In the genomic region with DNA sequence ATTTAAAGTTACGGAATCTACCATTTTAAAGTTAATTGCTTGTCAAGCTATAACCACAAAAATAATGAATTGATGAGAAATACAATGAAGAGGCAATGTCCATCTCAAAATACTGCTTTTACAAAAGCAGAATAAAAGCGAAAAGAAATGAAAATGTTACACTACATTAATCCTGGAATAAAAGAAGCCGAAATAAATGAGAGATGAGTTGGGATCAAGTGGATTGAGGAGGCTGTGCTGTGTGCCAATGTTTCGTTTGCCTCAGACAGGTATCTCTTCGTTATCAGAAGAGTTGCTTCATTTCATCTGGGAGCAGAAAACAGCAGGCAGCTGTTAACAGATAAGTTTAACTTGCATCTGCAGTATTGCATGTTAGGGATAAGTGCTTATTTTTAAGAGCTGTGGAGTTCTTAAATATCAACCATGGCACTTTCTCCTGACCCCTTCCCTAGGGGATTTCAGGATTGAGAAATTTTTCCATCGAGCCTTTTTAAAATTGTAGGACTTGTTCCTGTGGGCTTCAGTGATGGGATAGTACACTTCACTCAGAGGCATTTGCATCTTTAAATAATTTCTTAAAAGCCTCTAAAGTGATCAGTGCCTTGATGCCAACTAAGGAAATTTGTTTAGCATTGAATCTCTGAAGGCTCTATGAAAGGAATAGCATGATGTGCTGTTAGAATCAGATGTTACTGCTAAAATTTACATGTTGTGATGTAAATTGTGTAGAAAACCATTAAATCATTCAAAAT, we compare ENCODE assay signal across 8 cellular contexts. TPM values are rescaled to one million over a fixed set of nuclear protein-coding genes. Genes with fewer than 3 reads are reported as not detected.
DNase-seq lines count a peak whose midpoint lies in the region; ATAC-seq, FAIRE-seq and TF ChIP-seq lines count a peak whose summit lies in the region.

No MANE protein-coding gene starts in this region.

- H4K20me1 ChIP-seq in smooth muscle cell (ENCODE audit: low read depth), result peaks cover 90% of the 10 kb centered on the region

- H3K27me3 Mint-ChIP-seq in activated T-helper 2 cell treated with anti-CD3 and anti-CD28 coated beads, Interferon-gamma antibody, Interleukin-2, Interleukin-4, amounts not matched to agents 10 μg/mL and 5 μg/mL and 100 μg/mL, durations not matched to agents 14 hours and 24 hours and 36 hours (ENCODE audit: low read depth), result no peaks in the 10 kb centered on the region

- no peak overlapping the region for H3K4me3 Mint-ChIP-seq in activated T-helper 2 cell treated with anti-CD3 and anti-CD28 coated beads, Interferon-gamma antibody, Interleukin-2, Interleukin-4, amounts not matched to agents 10 μg/mL and 5 μg/mL and 100 μg/mL, durations not matched to agents 14 hours and 24 hours and 36 hours (ENCODE audit: low read depth)

- H3K9me3 Mint-ChIP-seq in activated T-helper 2 cell treated with anti-CD3 and anti-CD28 coated beads, Interferon-gamma antibody, Interleukin-2, Interleukin-4, amounts not matched to agents 10 μg/mL and 5 μg/mL and 100 μg/mL, durations not matched to agents 14 hours and 24 hours and 36 hours, result no peaks in the 10 kb centered on the region

- H3K4me2 ChIP-seq in smooth muscle cell, result peak overlapping the region; percentile 94

- no peak for FAIRE-seq in H54 (lab: Jason Lieb, UNC)

- no peaks in the 10 kb centered on the region for H3K27me3 ChIP-seq in RWPE2 (ENCODE audit: insufficient read depth, poor library complexity, severe bottlenecking)
- no peaks in the 10 kb centered on the region for H3K27me3 ChIP-seq in smooth muscle cell (ENCODE audit: low read depth)

- intact Hi-C loops in activated T-helper 2 cell treated with anti-CD3 and anti-CD28 coated beads, Interferon-gamma antibody, Interleukin-2, Interleukin-4, amounts not matched to agents 10 μg/mL and 5 μg/mL and 100 μg/mL, durations not matched to agents 14 hours and 24 hours and 36 hours (cut with micrococcal nuclease), result no loop called here

- H3K4me3 ChIP-seq in RWPE2 (ENCODE audit: severe bottlenecking), result peak overlapping the region; percentile 70
- peak overlapping the region; percentile 80 for H3K4me3 ChIP-seq in smooth muscle cell

- H3K9me3 ChIP-seq in RWPE2 (ENCODE audit: severe bottlenecking) (no peaks in the 10 kb centered on the region), smooth muscle cell (replicated peaks; ENCODE audit: low read depth) (no peaks in the 10 kb centered on the region)

- H3K79me2 ChIP-seq in smooth muscle cell (ENCODE audit: low read depth), result peaks cover 80% of the 10 kb centered on the region

- peaks cover 75% of the 10 kb centered on the region for H3K36me3 ChIP-seq in RWPE2 (ENCODE audit: low read depth)
- peaks cover 44% of the 10 kb centered on the region for H3K36me3 ChIP-seq in smooth muscle cell (ENCODE audit: low read depth)

- 2% methylated on average over 6 of the region's 6 CpGs for WGBS in smooth muscle cell (ENCODE audit: low lambda C conversion rate)

- no peak overlapping the region for H3K27ac Mint-ChIP-seq in activated T-helper 2 cell treated with anti-CD3 and anti-CD28 coated beads, Interferon-gamma antibody, Interleukin-2, Interleukin-4, amounts not matched to agents 10 μg/mL and 5 μg/mL and 100 μg/mL, durations not matched to agents 14 hours and 24 hours and 36 hours

- peak; percentile 57 for DNase-seq in HCEC 1CT
- DNase-seq in RWPE2 (ENCODE audit: low spot score), result no peak
- DNase-seq in glomerular visceral epithelial cell (ENCODE audit: extremely low spot score), result peak; percentile 49
- DNase-seq in smooth muscle cell (lab: John Stamatoyannopoulos, UW; ENCODE audit: unreplicated experiment), result no peak
- no peak for DNase-seq in activated T-helper 2 cell treated with anti-CD3 and anti-CD28 coated beads, Interferon-gamma antibody, Interleukin-2, Interleukin-4, amounts not matched to agents 10 μg/mL and 5 μg/mL and 100 μg/mL, durations not matched to agents 14 hours and 24 hours and 36 hours (ENCODE audit: low spot score)
- no peak for DNase-seq in H54 (ENCODE audit: insufficient read length, low spot score)
- DNase-seq in DMS 273 (lab: John Stamatoyannopoulos, UW; ENCODE audit: unreplicated experiment), result no peak

- ATAC-seq in RWPE2 (ENCODE audit: low read depth), result no peak
- ATAC-seq in HG02973 (IDR thresholded peaks at IDR 0.05; ENCODE audit: unreplicated experiment), result no peak

- H2AFZ ChIP-seq in smooth muscle cell (ENCODE audit: low read depth), result no peak overlapping the region

- H3K36me3 Mint-ChIP-seq in activated T-helper 2 cell treated with anti-CD3 and anti-CD28 coated beads, Interferon-gamma antibody, Interleukin-2, Interleukin-4, amounts not matched to agents 10 μg/mL and 5 μg/mL and 100 μg/mL, durations not matched to agents 14 hours and 24 hours and 36 hours (ENCODE audit: low read depth), result no peaks in the 10 kb centered on the region

- TF ChIP-seq POLR2A in H54 (IDR thresholded peaks at IDR 0.05; ENCODE audit: low read depth, low read length), result no peak

- H3K4me1 Mint-ChIP-seq in activated T-helper 2 cell treated with anti-CD3 and anti-CD28 coated beads, Interferon-gamma antibody, Interleukin-2, Interleukin-4, amounts not matched to agents 10 μg/mL and 5 μg/mL and 100 μg/mL, durations not matched to agents 14 hours and 24 hours and 36 hours (ENCODE audit: low read depth), result peaks cover 37% of the 10 kb centered on the region

- H3K27ac ChIP-seq in RWPE2 (ENCODE audit: poor library complexity, severe bottlenecking), result peak overlapping the region; percentile 99
- peak overlapping the region; percentile 97 for H3K27ac ChIP-seq in smooth muscle cell (ENCODE audit: low read depth)

- H3F3A ChIP-seq in smooth muscle cell (ENCODE audit: low read depth), result peaks cover 81% of the 10 kb centered on the region

- peak overlapping the region; percentile 100 for H3K9ac ChIP-seq in smooth muscle cell (ENCODE audit: low read depth)

- H3K4me1 ChIP-seq in RWPE2 (ENCODE audit: insufficient read depth, poor library complexity, severe bottlenecking) (peaks cover 6% of the 10 kb centered on the region), smooth muscle cell (ENCODE audit: low read depth) (peaks cover 3% of the 10 kb centered on the region)

- TF ChIP-seq CTCF in RWPE2 (IDR thresholded peaks at IDR 0.05; ENCODE audit: poor library complexity, severe bottlenecking) (no peak), smooth muscle cell (IDR thresholded peaks at IDR 0.05; ENCODE audit: borderline replicate concordance, insufficient read depth, poor library complexity, severe bottlenecking) (no peak)

RNA-seq across cellular contexts. Expression of a gene that starts 4.2 kb away (rescaled TPM):
- 7,019 and 7,386 TPM in 2 replicates for total RNA-seq in smooth muscle cell
- 6,158 and 16,096 TPM in 2 replicates for polyA plus RNA-seq in smooth muscle cell
- total RNA-seq in activated T-helper 2 cell treated with anti-CD3 and anti-CD28 coated beads, Interferon-gamma antibody, Interleukin-2, Interleukin-4, amounts not matched to agents 10 μg/mL and 5 μg/mL and 100 μg/mL, durations not matched to agents 14 hours and 24 hours and 36 hours, result 4,338 and 4,347 TPM in 2 replicates

RNA-seq across cellular contexts. Expression of a gene that starts 21.9 kb away (rescaled TPM):
- 66.6 and 90.8 TPM in 2 replicates for total RNA-seq in smooth muscle cell
- 108 and 123 TPM in 2 replicates for polyA plus RNA-seq in smooth muscle cell
- 94.4 and 95.8 TPM in 2 replicates for total RNA-seq in activated T-helper 2 cell treated with anti-CD3 and anti-CD28 coated beads, Interferon-gamma antibody, Interleukin-2, Interleukin-4, amounts not matched to agents 10 μg/mL and 5 μg/mL and 100 μg/mL, durations not matched to agents 14 hours and 24 hours and 36 hours

RNA-seq across cellular contexts. Expression of a gene that starts 55.1 kb away (rescaled TPM):
- total RNA-seq in smooth muscle cell, result 33.6 TPM in 2 replicates
- 46.4 and 53.9 TPM in 2 replicates for polyA plus RNA-seq in smooth muscle cell
- total RNA-seq in activated T-helper 2 cell treated with anti-CD3 and anti-CD28 coated beads, Interferon-gamma antibody, Interleukin-2, Interleukin-4, amounts not matched to agents 10 μg/mL and 5 μg/mL and 100 μg/mL, durations not matched to agents 14 hours and 24 hours and 36 hours, result 85.3 and 86.4 TPM in 2 replicates

Comparison
In these comparisons a context has a peak if more than half of its experiments do, and no peak if none do; other contexts are left out.
1. DNase-seq: peak in HCEC 1CT (single experiment) and glomerular visceral epithelial cell (single experiment); none in RWPE2 (single experiment), smooth muscle cell (single experiment), activated T-helper 2 cell treated with anti-CD3 and anti-CD28 coated beads, Interferon-gamma antibody, Interleukin-2, Interleukin-4, amounts not matched to agents 10 μg/mL and 5 μg/mL and 100 μg/mL, durations not matched to agents 14 hours and 24 hours and 36 hours (single experiment), H54 (single experiment) and DMS 273 (single experiment).